In genomic region chr9:5437254-5438216, GRCh38 we compare ENCODE assay signal across 8 cellular contexts. TPM values are rescaled to one million over a fixed set of nuclear protein-coding genes. Genes with fewer than 3 reads are reported as not detected.
A peak's percentile ranks its signal among the peaks of the same experiment; 100 is the strongest.
DNase-seq lines count a peak whose midpoint lies in the region; ATAC-seq lines count a peak whose summit lies in the region.

TSS of gene PLGRKT (minus strand) at chr9:5437925. CDS start at chr9:5431977, 5,948 bp downstream.

- H3K36me3 Mint-ChIP-seq in dendritic cell treated with granulocyte-macrophage colony-stimulating factor and Interleukin-4, amounts not matched to agents 40 ng/mL and 50 ng/mL, for 4 days (ENCODE audit: low read depth): peaks cover 51% of the 10 kb centered on the region

- peak; percentile 97 for DNase-seq in CD1c-positive myeloid dendritic cell (ENCODE audit: extremely low spot score)
- peak; percentile 89 for DNase-seq in NCI-H748 treated with DMSO at 0.1 percent for 48 hours (lab: John Stamatoyannopoulos, UW)
- peak; percentile 86 to 87 for DNase-seq in activated CD4-positive, alpha-beta T cell treated with anti-CD3 and anti-CD28 coated beads, Interleukin-2, amount 50 U/mL, for 4 hours
- peak; percentile 98 for DNase-seq in left lobe of liver (ENCODE audit: low spot score)
- peak; percentile 85 for DNase-seq in stimulated activated CD4-positive, alpha-beta T cell treated with anti-CD3 and anti-CD28 coated beads, Interleukin-2, amount 100 ng/mL, for 4 hours (ENCODE audit: low read depth)

- peak within 1 kb of the TSS; percentile 92 for H3K27ac Mint-ChIP-seq in dendritic cell treated with granulocyte-macrophage colony-stimulating factor and Interleukin-4, amounts not matched to agents 40 ng/mL and 50 ng/mL, for 4 days

- H3K9me3 Mint-ChIP-seq in dendritic cell treated with granulocyte-macrophage colony-stimulating factor and Interleukin-4, amounts not matched to agents 40 ng/mL and 50 ng/mL, for 4 days: peaks cover 15% of the 10 kb centered on the region

- H3K4me3 Mint-ChIP-seq in dendritic cell treated with granulocyte-macrophage colony-stimulating factor and Interleukin-4, amounts not matched to agents 40 ng/mL and 50 ng/mL, for 4 days: peak within 1 kb of the TSS; percentile 82

- peaks cover 30% of the 10 kb centered on the region for H3K4me1 Mint-ChIP-seq in dendritic cell treated with granulocyte-macrophage colony-stimulating factor and Interleukin-4, amounts not matched to agents 40 ng/mL and 50 ng/mL, for 4 days (ENCODE audit: low read depth)

- no peaks in the 10 kb centered on the region for H3K27me3 Mint-ChIP-seq in dendritic cell treated with granulocyte-macrophage colony-stimulating factor and Interleukin-4, amounts not matched to agents 40 ng/mL and 50 ng/mL, for 4 days

- intact Hi-C loops in dendritic cell treated with granulocyte-macrophage colony-stimulating factor and Interleukin-4, amounts not matched to agents 40 ng/mL and 50 ng/mL, for 4 days (cut with micrococcal nuclease): no loop called here

- ATAC-seq in GM19372 (IDR thresholded peaks at IDR 0.05; ENCODE audit: low read depth, unreplicated experiment): peak; percentile 77
- peak; percentile 56 for ATAC-seq in HG03558 (IDR thresholded peaks at IDR 0.05; ENCODE audit: extremely low read depth, unreplicated experiment)
- ATAC-seq in left lobe of liver: peak; percentile 96

RNA-seq across cellular contexts. Expression of gene PLGRKT, which starts in this region (rescaled TPM):
- 12.4 TPM for total RNA-seq in left lobe of liver

Comparison
In these comparisons a context has a peak if more than half of its experiments do, and no peak if none do; other contexts are left out.
1. Peak in every context shown above with its lines: DNase-seq and ATAC-seq.